8 cellular contexts compared by ENCODE assay signal in genomic region chr14:24160850-24161804, GRCh38. TPM values are rescaled to one million over a fixed set of nuclear protein-coding genes. Genes with fewer than 3 reads are reported as not detected.
DNase-seq lines count a peak whose midpoint lies in the region; ATAC-seq and TF ChIP-seq lines count a peak whose summit lies in the region.

Gene IRF9 (plus strand): TSS chr14:24161265. CDS start chr14:24162145, 880 bp downstream.

- peak; percentile 70 for DNase-seq in NCI-H1417 treated with DMSO at 0.1 percent for 48 hours (lab: John Stamatoyannopoulos, UW)
- DNase-seq in SW480 (ENCODE audit: low spot score), result peak; percentile 90
- DNase-seq in activated naive CD8-positive, alpha-beta T cell treated with anti-CD3 and anti-CD28 coated beads, Interleukin-2, amount 50 U/mL, for 24 hours, result peak; percentile 98
- DNase-seq in cardiac muscle cell (ENCODE audit: low read depth in 1 of 2, low spot score in 1 of 2), result peak; percentile 97
- DNase-seq in trophoblast cell, result peak; percentile 97 to 100
- peak; percentile 98 for DNase-seq in transverse colon

- peak within 1 kb of the TSS; percentile 71 for H3K4me2 ChIP-seq in trophoblast cell (ENCODE audit: low read length)

- H2AFZ ChIP-seq in trophoblast cell (ENCODE audit: insufficient read depth, low read length, poor library complexity), result no peak within 1 kb of the TSS

- H3K27ac Mint-ChIP-seq in activated naive CD8-positive, alpha-beta T cell treated with anti-CD3 and anti-CD28 coated beads, Interleukin-2, amount 50 U/mL, for 24 hours, result peak within 1 kb of the TSS; percentile 100

- no peaks in the 10 kb centered on the region for H3K9me3 Mint-ChIP-seq in activated naive CD8-positive, alpha-beta T cell treated with anti-CD3 and anti-CD28 coated beads, Interleukin-2, amount 50 U/mL, for 24 hours

- H3K18ac ChIP-seq in trophoblast cell (ENCODE audit: low read length), result peak within 1 kb of the TSS; percentile 51

- peak within 1 kb of the TSS; percentile 48 for H3K4ac ChIP-seq in trophoblast cell (ENCODE audit: low read depth, low read length)

- no peaks in the 10 kb centered on the region for H3K9me3 ChIP-seq in cardiac muscle cell (ENCODE audit: low read depth)
- H3K9me3 ChIP-seq in trophoblast cell (ENCODE audit: insufficient read depth, low read depth, low read length), result no peaks in the 10 kb centered on the region
- no peaks in the 10 kb centered on the region for H3K9me3 ChIP-seq in transverse colon

- peak within 1 kb of the TSS; percentile 76 for H4K12ac ChIP-seq in trophoblast cell (ENCODE audit: low read depth, low read length)

- H3K4me1 ChIP-seq in cardiac muscle cell (ENCODE audit: low read depth) (peaks cover 11% of the 10 kb centered on the region), trophoblast cell (ENCODE audit: control insufficient read depth in 1 of 2, insufficient read depth in 2 of 2, low read length in 2 of 2) (peaks cover 6 to 7% of the 10 kb centered on the region in 2 experiments), transverse colon (peaks cover 22 to 32% (median 24%) of the 10 kb centered on the region in 4 donors)

- H3K4me1 Mint-ChIP-seq in activated naive CD8-positive, alpha-beta T cell treated with anti-CD3 and anti-CD28 coated beads, Interleukin-2, amount 50 U/mL, for 24 hours, result peaks cover 43% of the 10 kb centered on the region

- H3K14ac ChIP-seq in trophoblast cell (ENCODE audit: low read length), result peak within 1 kb of the TSS; percentile 56

- no peaks in the 10 kb centered on the region for H3K27me3 ChIP-seq in cardiac muscle cell
- no peaks in the 10 kb centered on the region for H3K27me3 ChIP-seq in trophoblast cell (ENCODE audit: insufficient read depth, low read length)
- no peaks in the 10 kb centered on the region for H3K27me3 ChIP-seq in transverse colon

- peak within 1 kb of the TSS; percentile 65 for H2AK5ac ChIP-seq in trophoblast cell (ENCODE audit: low read length)

- peak; percentile 61 for TF ChIP-seq EP300 in transverse colon (IDR thresholded peaks at IDR 0.05; ENCODE audit: low read depth)

- no peak within 1 kb of the TSS for H2BK12ac ChIP-seq in trophoblast cell (ENCODE audit: low read length)

- peak; percentile 75 for TF ChIP-seq POLR2A in transverse colon (IDR thresholded peaks at IDR 0.05)

- H2BK120ac ChIP-seq in trophoblast cell (ENCODE audit: insufficient read depth, low read length, poor library complexity), result peak within 1 kb of the TSS; percentile 49

- H3K4me3 ChIP-seq in GM12875 (ENCODE audit: low read depth, low read length) (peak within 1 kb of the TSS; percentile 57), cardiac muscle cell (peak within 1 kb of the TSS; percentile 9), trophoblast cell (ENCODE audit: low read depth, low read length) (peak within 1 kb of the TSS; percentile 55), transverse colon (peak within 1 kb of the TSS; percentile 36 to 78 (median 64))

- peak; percentile 94 for TF ChIP-seq CTCF in GM12875 (IDR thresholded peaks at IDR 0.05; ENCODE audit: borderline replicate concordance, insufficient read depth, low read depth, low read length)
- peak; percentile 88 for TF ChIP-seq CTCF in cardiac muscle cell (IDR thresholded peaks at IDR 0.05; ENCODE audit: low read depth, low read length)
- TF ChIP-seq CTCF in transverse colon (IDR thresholded peaks at IDR 0.05), result peak; percentile 93 to 99 (median 96)

- no peak within 1 kb of the TSS for H3K23ac ChIP-seq in trophoblast cell (ENCODE audit: low read length)

- peaks cover 2% of the 10 kb centered on the region for H3K27me3 Mint-ChIP-seq in activated naive CD8-positive, alpha-beta T cell treated with anti-CD3 and anti-CD28 coated beads, Interleukin-2, amount 50 U/mL, for 24 hours

- H3K4me3 Mint-ChIP-seq in activated naive CD8-positive, alpha-beta T cell treated with anti-CD3 and anti-CD28 coated beads, Interleukin-2, amount 50 U/mL, for 24 hours, result peak within 1 kb of the TSS; percentile 97

- H4K91ac ChIP-seq in trophoblast cell (ENCODE audit: low read depth, low read length), result peak within 1 kb of the TSS; percentile 68

- ATAC-seq in HG02798 (IDR thresholded peaks at IDR 0.05; ENCODE audit: poor library complexity, unreplicated experiment), result peak; percentile 87
- ATAC-seq in activated naive CD8-positive, alpha-beta T cell treated with anti-CD3 and anti-CD28 coated beads, Interleukin-2, amount 50 U/mL, for 24 hours, result peak; percentile 85

- in situ Hi-C loops in transverse colon (cut with MboI; ENCODE audit: low pct_ligation_motif_present in 1 of 4, low pct_unique_long_range_greater_than_20kb in 1 of 4, low sequenced_read_pairs in 3 of 4), result no loop called here

- H3K9ac ChIP-seq in trophoblast cell (ENCODE audit: low read length), result peak within 1 kb of the TSS; percentile 70

- intact Hi-C loops in transverse colon (cut with DNase I; ENCODE audit: low total_unique reads), result no loop called here

- H3K36me3 Mint-ChIP-seq in activated naive CD8-positive, alpha-beta T cell treated with anti-CD3 and anti-CD28 coated beads, Interleukin-2, amount 50 U/mL, for 24 hours (ENCODE audit: low read depth), result peaks cover 62% of the 10 kb centered on the region

- H3K27ac ChIP-seq in cardiac muscle cell (peak within 1 kb of the TSS; percentile 75), trophoblast cell (ENCODE audit: low read depth, low read length) (peak within 1 kb of the TSS; percentile 31), transverse colon (peak within 1 kb of the TSS; percentile 91 to 95 (median 94))

- H2BK5ac ChIP-seq in trophoblast cell (ENCODE audit: low read depth, low read length, poor library complexity), result peak within 1 kb of the TSS; percentile 47

- peaks cover 2% of the 10 kb centered on the region for H3K79me2 ChIP-seq in trophoblast cell (ENCODE audit: control insufficient read depth, insufficient read depth, low read length, poor library complexity)

- peak within 1 kb of the TSS; percentile 71 for H4K8ac ChIP-seq in trophoblast cell (ENCODE audit: low read depth, low read length)

- peaks cover 28% of the 10 kb centered on the region for H3K36me3 ChIP-seq in cardiac muscle cell
- H3K36me3 ChIP-seq in trophoblast cell (ENCODE audit: control insufficient read depth in 1 of 2, insufficient read depth in 2 of 2, low read length in 2 of 2), result peaks cover 67 to 69% of the 10 kb centered on the region in 2 experiments
- H3K36me3 ChIP-seq in transverse colon, result peaks cover 0 to 58% (median 23%) of the 10 kb centered on the region in 4 donors

- H3K79me1 ChIP-seq in trophoblast cell (ENCODE audit: low read length), result peaks cover 4% of the 10 kb centered on the region

- no CpG with 5 or more reads among the region's 12 CpGs for WGBS in trophoblast cell (ENCODE audit: extremely low coverage, insufficient coverage, insufficient read length)
- WGBS in transverse colon (ENCODE audit: low coverage in 1 of 2), 2 donors, result 0 to 2% methylated on average over 2 to 12 of the region's 12 CpGs

RNA-seq across cellular contexts. Expression of gene IRF9, which starts in this region (rescaled TPM):
- total RNA-seq in cardiac muscle cell (29.1 and 33.7 TPM in 2 replicates), transverse colon (10 to 100 TPM; 44.2 to 81.9 (median 52.4) TPM)
- polyA plus RNA-seq in cardiac muscle cell, result 27.3 and 35.4 TPM in 2 replicates
- polyA plus RNA-seq in trophoblast cell (2013), result 27.0 and 29.8 TPM in 2 replicates

Comparison
In these comparisons a context has a peak if more than half of its experiments do, and no peak if none do; other contexts are left out.
1. Peak in every context shown above with its lines: DNase-seq, ATAC-seq, H3K4me3 ChIP-seq and H3K27ac ChIP-seq.
2. H3K4me3 ChIP-seq: peak in every context shown above with its lines; median percentile 64 in transverse colon; 57 in GM12875; 55 in trophoblast cell; 9 in cardiac muscle cell.
3. H3K27ac ChIP-seq: peak in every context shown above with its lines; median percentile 94 in transverse colon; 75 in cardiac muscle cell; 31 in trophoblast cell.